In genomic region chr22:19429950-19430889, GRCh38 we compare ENCODE assay signal across 8 cellular contexts. TPM values are rescaled to one million over a fixed set of nuclear protein-coding genes. Genes with fewer than 3 reads are reported as not detected.
DNase-seq lines count a peak whose midpoint lies in the region; ATAC-seq and TF ChIP-seq lines count a peak whose summit lies in the region.

No MANE protein-coding gene starts in this region.

- H3K27ac ChIP-seq in BLaER1, result peak overlapping the region; percentile 97
- peak overlapping the region; percentile 42 for H3K27ac ChIP-seq in mesenchymal stem cell (ENCODE audit: low read length, poor library complexity, severe bottlenecking)
- no peak overlapping the region for H3K27ac ChIP-seq in thoracic aorta

- no peak overlapping the region for H2BK120ac ChIP-seq in mesenchymal stem cell (ENCODE audit: low read depth, low read length)

- DNase-seq in HPDE6-E6E7 (ENCODE audit: extremely low spot score), result peak; percentile 15
- DNase-seq in T-helper 17 cell, result peak in 1 of 3 donors; percentile 25
- DNase-seq in dedifferentiated amniotic fluid mesenchymal stem cell (ENCODE audit: extremely low spot score), result peak; percentile 35
- DNase-seq in mesenchymal stem cell, result peak; percentile 73
- DNase-seq in thoracic aorta (ENCODE audit: low spot score), result no peak
- DNase-seq in NCI-H1092 (lab: John Stamatoyannopoulos, UW), result no peak
- DNase-seq in posterior cingulate gyrus, result no peak

- no peak for TF ChIP-seq CTCF in thoracic aorta (IDR thresholded peaks at IDR 0.05)

- H3K14ac ChIP-seq in mesenchymal stem cell (ENCODE audit: low read length in 2 of 2), result no peak overlapping the region

- peak overlapping the region; percentile 90 for H3K27ac Mint-ChIP-seq in T-helper 17 cell

- peak overlapping the region; percentile 79 for H3K4me3 ChIP-seq in BLaER1
- H3K4me3 ChIP-seq in mesenchymal stem cell (ENCODE audit: insufficient read depth in 1 of 2, low read depth in 1 of 2, low read length in 2 of 2), result peak overlapping the region; percentile 88 to 90
- H3K4me3 ChIP-seq in thoracic aorta, result peak overlapping the region; percentile 95

- no peak overlapping the region for H2AFZ ChIP-seq in mesenchymal stem cell (ENCODE audit: low read depth, low read length)

- peaks cover 43% of the 10 kb centered on the region for H3K4me1 Mint-ChIP-seq in T-helper 17 cell

- intact Hi-C loops in posterior cingulate gyrus (cut with DNase I), result loop anchor here (5.0 kb wide), 2 partner anchors 47 to 138 kb away; partner anchors contain the start of genes CDC45, CLTCL1 and UFD1

- H3K36me3 ChIP-seq in BLaER1 (peaks cover 29% of the 10 kb centered on the region), mesenchymal stem cell (ENCODE audit: control insufficient read depth in 1 of 2, insufficient read depth in 2 of 2, low read depth in 1 of 2, low read length in 2 of 2) (peaks cover 4 to 14% of the 10 kb centered on the region in 2 experiments), thoracic aorta (peaks cover 4% of the 10 kb centered on the region)

- H3K4me1 ChIP-seq in BLaER1, result peaks cover 42% of the 10 kb centered on the region
- H3K4me1 ChIP-seq in mesenchymal stem cell (ENCODE audit: control insufficient read depth, insufficient read depth, low read depth, low read length), result peaks cover 8% of the 10 kb centered on the region
- H3K4me1 ChIP-seq in thoracic aorta (ENCODE audit: control insufficient read depth in 1 of 2, low read depth in 2 of 2), result peaks cover 12 to 33% of the 10 kb centered on the region in 2 donors

- no peak overlapping the region for H3K23ac ChIP-seq in mesenchymal stem cell (ENCODE audit: low read length in 2 of 2)

- H2BK5ac ChIP-seq in mesenchymal stem cell (ENCODE audit: low read depth, low read length, poor library complexity, severe bottlenecking), result no peak overlapping the region

- no peak overlapping the region for H4K8ac ChIP-seq in mesenchymal stem cell (ENCODE audit: low read length)

- H3K4ac ChIP-seq in mesenchymal stem cell (ENCODE audit: low read depth in 1 of 2, low read length in 2 of 2), result peak overlapping the region in 1 of 2 experiments; percentile 32

- H4K20me1 ChIP-seq in BLaER1, result peaks cover 60% of the 10 kb centered on the region

- peak overlapping the region in 1 of 2 experiments; percentile 58 for H2BK12ac ChIP-seq in mesenchymal stem cell (ENCODE audit: low read length in 2 of 2)

- H3K9ac ChIP-seq in BLaER1 (peak overlapping the region; percentile 96), mesenchymal stem cell (ENCODE audit: low read length) (peak overlapping the region; percentile 93)

- no peak overlapping the region for H2BK15ac ChIP-seq in mesenchymal stem cell (ENCODE audit: low read depth, poor library complexity, severe bottlenecking)

- peak overlapping the region in 1 of 2 experiments; percentile 81 for H3K18ac ChIP-seq in mesenchymal stem cell (ENCODE audit: low read depth in 1 of 2, low read length in 2 of 2)

- peaks cover 7% of the 10 kb centered on the region for H3K79me1 ChIP-seq in mesenchymal stem cell (replicated peaks; ENCODE audit: low read length, poor library complexity, severe bottlenecking)

- no peak overlapping the region for H2AK5ac ChIP-seq in mesenchymal stem cell (ENCODE audit: low read length, severe bottlenecking)

- 51% methylated on average over 9 of the region's 12 CpGs for WGBS in mesenchymal stem cell

- peak overlapping the region; percentile 94 for H3K4me3 Mint-ChIP-seq in T-helper 17 cell

- ATAC-seq in T-helper 17 cell (peak; percentile 24), thoracic aorta (ENCODE audit: insufficient number of reproducible peaks, low FRiP score, low read depth) (no peak)

- no peak overlapping the region for H4K91ac ChIP-seq in mesenchymal stem cell (ENCODE audit: low read length)

- H3K9me3 ChIP-seq in BLaER1 (no peaks in the 10 kb centered on the region), T-helper 17 cell (ENCODE audit: control insufficient read depth, low read length, poor library complexity, severe bottlenecking) (no peaks in the 10 kb centered on the region), mesenchymal stem cell (ENCODE audit: control insufficient read depth, low read length) (no peaks in the 10 kb centered on the region), thoracic aorta (no peaks in the 10 kb centered on the region)

- H3K36me3 Mint-ChIP-seq in T-helper 17 cell (ENCODE audit: low read depth), result peaks cover 3% of the 10 kb centered on the region

- H3K4me2 ChIP-seq in BLaER1 (peak overlapping the region; percentile 91), mesenchymal stem cell (ENCODE audit: low read length, poor library complexity, severe bottlenecking) (peak overlapping the region; percentile 90)

- H3K27me3 ChIP-seq in BLaER1, result no peaks in the 10 kb centered on the region
- no peaks in the 10 kb centered on the region for H3K27me3 ChIP-seq in mesenchymal stem cell (ENCODE audit: control insufficient read depth in 1 of 2, insufficient read depth in 1 of 2, low read length in 2 of 2)
- no peaks in the 10 kb centered on the region for H3K27me3 ChIP-seq in thoracic aorta (replicated peaks; ENCODE audit: insufficient read depth)

- no peaks in the 10 kb centered on the region for H3K27me3 Mint-ChIP-seq in T-helper 17 cell

RNA-seq across cellular contexts. Expression of gene HIRA, which starts 1.3 kb away (rescaled TPM):
- total RNA-seq in T-helper 17 cell (10 to 100 TPM; 23.1 to 24.9 TPM), thoracic aorta (10 to 100 TPM; 23.8 to 25.7 TPM)
- 13.4 TPM for polyA plus RNA-seq in mesenchymal stem cell (2013, experiment 1 of 2)
- 13.6 TPM for polyA plus RNA-seq in mesenchymal stem cell (2013, experiment 2 of 2)

RNA-seq across cellular contexts. Expression of gene MRPL40, which starts 2.1 kb away (rescaled TPM):
- 10 to 100 TPM; 10.2 to 11.1 TPM for total RNA-seq in T-helper 17 cell
- 39.0 TPM for polyA plus RNA-seq in mesenchymal stem cell (2013, experiment 1 of 2)
- polyA plus RNA-seq in mesenchymal stem cell (2013, experiment 2 of 2), result 39.5 TPM
- 10 to 100 TPM in 1 of 2 donors, 1 to 10 TPM in 1; 6.8 to 19.2 TPM for total RNA-seq in thoracic aorta

RNA-seq across cellular contexts. Expression of gene C22orf39, which starts 17.3 kb away (rescaled TPM):
- total RNA-seq in T-helper 17 cell, result 10 to 100 TPM; 31.6 to 32.7 TPM
- 17.3 TPM for polyA plus RNA-seq in mesenchymal stem cell (2013, experiment 1 of 2)
- polyA plus RNA-seq in mesenchymal stem cell (2013, experiment 2 of 2), result 18.6 TPM
- total RNA-seq in thoracic aorta, result 10 to 100 TPM; 59.8 to 67.7 TPM

RNA-seq across cellular contexts. Expression of gene UFD1, which starts 48.8 kb away (rescaled TPM):
- total RNA-seq in T-helper 17 cell (10 to 100 TPM; 76.3 to 79.2 TPM), thoracic aorta (10 to 100 TPM; 32.0 to 32.5 TPM)
- polyA plus RNA-seq in mesenchymal stem cell (2013, experiment 1 of 2), result 119 TPM
- polyA plus RNA-seq in mesenchymal stem cell (2013, experiment 2 of 2), result 115 TPM

RNA-seq across cellular contexts. Expression of gene CDC45, which starts 49.5 kb away (rescaled TPM):
- total RNA-seq in T-helper 17 cell (under 1 TPM; 0.32 to 0.37 TPM), thoracic aorta (under 1 TPM in 1 of 2 donors, not detected in 1; 0.99 TPM)
- polyA plus RNA-seq in mesenchymal stem cell (2013, experiment 1 of 2), result 3.0 TPM
- polyA plus RNA-seq in mesenchymal stem cell (2013, experiment 2 of 2), result 2.6 TPM

Comparison
In these comparisons a context has a peak if more than half of its experiments do, and no peak if none do; other contexts are left out.
1. H3K27ac ChIP-seq: peak in BLaER1 (single experiment) and mesenchymal stem cell (single experiment); none in thoracic aorta (0 of 2).
2. DNase-seq: peak in HPDE6-E6E7 (single experiment), dedifferentiated amniotic fluid mesenchymal stem cell (single experiment) and mesenchymal stem cell (single experiment); none in thoracic aorta (single experiment), NCI-H1092 (single experiment) and posterior cingulate gyrus (0 of 10).
3. Peak in every context shown above with its lines, with median percentiles within 50 percentile points of each other: H3K4me3 ChIP-seq.